20 cellular contexts compared by ENCODE assay signal in the genomic region with DNA sequence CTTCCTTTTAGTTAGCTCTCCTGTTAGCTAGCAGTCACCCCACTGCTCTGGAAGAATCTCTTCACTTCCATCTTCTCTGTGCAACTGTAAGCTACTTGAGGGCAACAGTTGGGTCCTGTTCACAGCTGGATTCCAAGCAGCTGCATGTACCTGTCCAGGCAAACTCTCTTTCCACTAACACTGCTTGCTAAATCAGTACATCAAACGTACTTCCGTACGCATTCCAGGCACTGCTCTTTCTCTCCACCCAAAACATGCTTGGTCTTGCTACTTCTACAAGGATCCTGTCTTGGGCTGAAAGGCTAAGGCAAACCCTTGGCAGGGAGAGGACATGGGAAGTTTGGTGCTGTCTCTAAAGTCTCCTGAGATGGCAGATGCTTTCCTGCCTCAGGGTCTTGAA.
A peak's percentile ranks its signal among the peaks of the same experiment; 100 is the strongest.
DNase-seq lines count a peak whose midpoint lies in the region; ATAC-seq and TF ChIP-seq lines count a peak whose summit lies in the region.
"Had no signal": no experiment of that assay in that cellular context is flagged by ENCODE, and none has a peak within 500 bp of the region (broad histone marks: within the 10 kb centered on the region; RNA-seq: fewer than 3 reads in every experiment).

No MANE protein-coding gene starts in this region.

- H3K4me3 Mint-ChIP-seq in activated CD8-positive, alpha-beta memory T cell treated with anti-CD3 and anti-CD28 coated beads, Interleukin-2, amount 10 ng/mL, durations not matched to agents 7 days and 5 days = no peak overlapping the region
- H3K4me3 Mint-ChIP-seq: CD4-positive, alpha-beta T cell had no signal

- H3K4me3 ChIP-seq in coronary artery = no peak overlapping the region
- H3K4me3 ChIP-seq: GM23248, MG63, Peyer's patch, SJCRH30 had no signal

- H3K9me3 Mint-ChIP-seq in activated CD8-positive, alpha-beta memory T cell treated with anti-CD3 and anti-CD28 coated beads, Interleukin-2, amount 10 ng/mL, durations not matched to agents 7 days and 5 days (ENCODE audit: low read depth) = no peaks in the 10 kb centered on the region
- H3K9me3 Mint-ChIP-seq: CD4-positive, alpha-beta T cell had no signal

- intact Hi-C loops in Right ventricle myocardium inferior (cut with DNase I) = no loop called here

- no peak for TF ChIP-seq CTCF in coronary artery (IDR thresholded peaks at IDR 0.05)

- no peaks in the 10 kb centered on the region for H3K36me3 Mint-ChIP-seq in activated CD8-positive, alpha-beta memory T cell treated with anti-CD3 and anti-CD28 coated beads, Interleukin-2, amount 10 ng/mL, durations not matched to agents 7 days and 5 days

- no peaks in the 10 kb centered on the region for H3K27me3 Mint-ChIP-seq in activated CD8-positive, alpha-beta memory T cell treated with anti-CD3 and anti-CD28 coated beads, Interleukin-2, amount 10 ng/mL, durations not matched to agents 7 days and 5 days
- H3K27me3 Mint-ChIP-seq: CD4-positive, alpha-beta T cell had no signal

- no peaks in the 10 kb centered on the region for H3K4me1 Mint-ChIP-seq in activated CD8-positive, alpha-beta memory T cell treated with anti-CD3 and anti-CD28 coated beads, Interleukin-2, amount 10 ng/mL, durations not matched to agents 7 days and 5 days

- peak; percentile 18 for DNase-seq in activated CD8-positive, alpha-beta memory T cell treated with anti-CD3 and anti-CD28 coated beads, Interleukin-2, amount 50 U/mL, for 48 hours
- DNase-seq in activated CD8-positive, alpha-beta memory T cell treated with anti-CD3 and anti-CD28 coated beads, Interleukin-2, amount 10 ng/mL, durations not matched to agents 7 days and 5 days = no peak
- DNase-seq in coronary artery (ENCODE audit: low spot score) (peak; percentile 40), islet precursor cell (peak; percentile 43), Right ventricle myocardium inferior (ENCODE audit: missing footprints) (no peak)
- no peak for DNase-seq in stimulated activated CD4-positive, alpha-beta T cell treated with anti-CD3 and anti-CD28 coated beads, Interleukin-1b, Interleukin-23, amount 100 ng/mL, for 48 hours
- DNase-seq: CD4-positive, alpha-beta T cell; DMS53; GM23248; H7; KBM-7; MG63; NCI-H2029; NCI-H2227 treated with DMSO at 0.1 percent for 48 hours; NCI-H526 treated with DMSO at 0.1 percent for 48 hours; OCI-M1; Peyer's patch; SJCRH30 had no signal

- H3K27ac ChIP-seq in coronary artery = no peak overlapping the region
- H3K27ac ChIP-seq: GM23248, Peyer's patch, SJCRH30 had no signal

- no peak for ATAC-seq in activated CD8-positive, alpha-beta memory T cell treated with anti-CD3 and anti-CD28 coated beads, Interleukin-2, amount 10 ng/mL, durations not matched to agents 7 days and 5 days
- ATAC-seq in Right ventricle myocardium inferior (no peak), GM21447 (IDR thresholded peaks at IDR 0.05; ENCODE audit: unreplicated experiment) (no peak)
- ATAC-seq: SK-N-SH treated with all-trans-retinoic acid at 6 μM for 48 hours had no signal

- CTCF ChIA-PET in activated CD8-positive, alpha-beta memory T cell treated with anti-CD3 and anti-CD28 coated beads, Interleukin-2, amount 10 ng/mL, durations not matched to agents 7 days and 5 days (lab: Charles Lee) = no interaction called here

- no peak overlapping the region for H3K27ac Mint-ChIP-seq in activated CD8-positive, alpha-beta memory T cell treated with anti-CD3 and anti-CD28 coated beads, Interleukin-2, amount 10 ng/mL, durations not matched to agents 7 days and 5 days
- H3K27ac Mint-ChIP-seq: CD4-positive, alpha-beta T cell had no signal

Comparison
In these comparisons a context has a peak if more than half of its experiments do, and no peak if none do; other contexts are left out.
1. DNase-seq: peak in activated CD8-positive, alpha-beta memory T cell treated with anti-CD3 and anti-CD28 coated beads, Interleukin-2, amount 50 U/mL, for 48 hours (single experiment), coronary artery (single experiment) and islet precursor cell (single experiment); none in activated CD8-positive, alpha-beta memory T cell treated with anti-CD3 and anti-CD28 coated beads, Interleukin-2, amount 10 ng/mL, durations not matched to agents 7 days and 5 days (single experiment), Right ventricle myocardium inferior (single experiment) and stimulated activated CD4-positive, alpha-beta T cell treated with anti-CD3 and anti-CD28 coated beads, Interleukin-1b, Interleukin-23, amount 100 ng/mL, for 48 hours (single experiment).